In genomic region chr14:32883189-32883588, GRCh38 we compare ENCODE assay signal across 32 cellular contexts. TPM values are rescaled to one million over a fixed set of nuclear protein-coding genes. Genes with fewer than 3 reads are reported as not detected.
"Had no signal": no experiment of that assay in that cellular context is flagged by ENCODE, and none has a peak within 500 bp of the region (broad histone marks: within the 10 kb centered on the region; RNA-seq: fewer than 3 reads in every experiment).

No MANE protein-coding gene starts in this region.

- H3K27me3 ChIP-seq: esophagus squamous epithelium, gastroesophageal sphincter had no signal

- DNase-seq: activated CD4-positive, alpha-beta memory T cell treated with anti-CD3 and anti-CD28 coated beads for 36 hours; activated CD4-positive, alpha-beta T cell treated with anti-CD3 and anti-CD28 coated beads for 36 hours; activated CD4-positive, alpha-beta T cell treated with anti-CD3 and anti-CD28 coated beads, Interleukin-2, amount 10 ng/mL, durations not matched to agents 24 days and 14 days; activated CD4-positive, CD25-positive, alpha-beta regulatory T cell; activated CD4-positive, CD25-positive, alpha-beta regulatory T cell treated with anti-CD3 and anti-CD28 coated beads, Interleukin-2, amount 50 U/mL, for 72 hours; activated CD8-positive, alpha-beta memory T cell treated with anti-CD3 and anti-CD28 coated beads, Interleukin-2, amount 10 ng/mL, durations not matched to agents 7 days and 5 days; activated CD8-positive, alpha-beta memory T cell treated with anti-CD3 and anti-CD28 coated beads, Interleukin-2, amount 50 U/mL, for 4 hours; activated CD8-positive, alpha-beta T cell treated with anti-CD3 and anti-CD28 coated beads, Interleukin-2, amount 10 ng/mL, durations not matched to agents 7 days and 5 days; activated effector memory CD4-positive, alpha-beta T cell treated with anti-CD3 and anti-CD28 coated beads, Interleukin-2, amount 50 U/mL, for 16 hours; activated naive CD4-positive, alpha-beta T cell treated with anti-CD3 and anti-CD28 coated beads for 36 hours; activated naive CD8-positive, alpha-beta T cell treated with anti-CD3 and anti-CD28 coated beads for 36 hours; activated naive CD8-positive, alpha-beta T cell treated with anti-CD3 and anti-CD28 coated beads, Interleukin-2, amount 50 U/mL, for 24 hours; activated T-cell treated with anti-CD3 and anti-CD28 coated beads, Interleukin-2, amount 50 U/mL, for 1 hour; activated T-cell treated with anti-CD3 and anti-CD28 coated beads, Interleukin-2, amount 50 U/mL, for 48 hours; adrenal gland; amygdala; aorta; cortex of kidney; dermis blood vessel endothelial cell; effector CD4-positive, alpha-beta T cell; effector memory CD8-positive, alpha-beta T cell; esophagus squamous epithelium; foreskin melanocyte; SW 1271; T-cell; T1000 had no signal

- H3K36me3 ChIP-seq: adrenal gland, esophagus squamous epithelium, gastroesophageal sphincter had no signal

- H3K27ac ChIP-seq: adrenal gland, epithelial cell of prostate, esophagus squamous epithelium, gastroesophageal sphincter had no signal

- H3K4me1 ChIP-seq: adrenal gland, esophagus squamous epithelium, gastroesophageal sphincter had no signal

- ATAC-seq: activated CD4-positive, alpha-beta T cell treated with anti-CD3 and anti-CD28 coated beads for 36 hours; activated CD8-positive, alpha-beta memory T cell treated with anti-CD3 and anti-CD28 coated beads, Interleukin-2, amount 10 ng/mL, durations not matched to agents 7 days and 5 days; activated CD8-positive, alpha-beta T cell treated with anti-CD3 and anti-CD28 coated beads, Interleukin-2, amount 10 ng/mL, durations not matched to agents 7 days and 5 days; activated naive CD8-positive, alpha-beta T cell treated with anti-CD3 and anti-CD28 coated beads, Interleukin-2, amount 50 U/mL, for 24 hours; effector memory CD8-positive, alpha-beta T cell; gastroesophageal sphincter; T-cell had no signal

- H3K9me3 ChIP-seq: adrenal gland, esophagus squamous epithelium, gastroesophageal sphincter had no signal

- H3K4me3 ChIP-seq: adrenal gland, esophagus squamous epithelium, gastroesophageal sphincter had no signal

RNA-seq across cellular contexts. Expression of gene NPAS3, which starts 55.5 kb away (rescaled TPM):
- total RNA-seq: activated CD4-positive, alpha-beta memory T cell treated with anti-CD3 and anti-CD28 coated beads for 36 hours; activated CD4-positive, alpha-beta T cell treated with anti-CD3 and anti-CD28 coated beads for 36 hours; activated CD4-positive, alpha-beta T cell treated with anti-CD3 and anti-CD28 coated beads, Interleukin-2, amount 10 ng/mL, durations not matched to agents 24 days and 14 days; activated CD8-positive, alpha-beta memory T cell treated with anti-CD3 and anti-CD28 coated beads for 36 hours; activated CD8-positive, alpha-beta memory T cell treated with anti-CD3 and anti-CD28 coated beads, Interleukin-2, amount 10 ng/mL, durations not matched to agents 7 days and 5 days; activated CD8-positive, alpha-beta T cell treated with anti-CD3 and anti-CD28 coated beads, Interleukin-2, amount 10 ng/mL, durations not matched to agents 7 days and 5 days; activated naive CD4-positive, alpha-beta T cell treated with anti-CD3 and anti-CD28 coated beads for 36 hours; activated naive CD8-positive, alpha-beta T cell treated with anti-CD3 and anti-CD28 coated beads for 36 hours; activated T-helper 1 cell treated with anti-CD3 and anti-CD28 coated beads, Interleukin-12 subunit alpha, Interleukin-12 subunit beta, Interleukin-2, Interleukin-4 antibody, amounts not matched to agents 30 ng/mL and 10 ng/mL and 1 ng/mL, durations not matched to agents 14 hours and 24 hours and 36 hours; activated T-helper 2 cell treated with anti-CD3 and anti-CD28 coated beads, Interferon-gamma antibody, Interleukin-2, Interleukin-4, amounts not matched to agents 10 μg/mL and 5 μg/mL and 100 μg/mL, durations not matched to agents 14 hours and 24 hours and 36 hours; bronchial epithelial cell; dermis blood vessel endothelial cell had no signal
